ENCODE assay signal across 14 cellular contexts in the genomic region with DNA sequence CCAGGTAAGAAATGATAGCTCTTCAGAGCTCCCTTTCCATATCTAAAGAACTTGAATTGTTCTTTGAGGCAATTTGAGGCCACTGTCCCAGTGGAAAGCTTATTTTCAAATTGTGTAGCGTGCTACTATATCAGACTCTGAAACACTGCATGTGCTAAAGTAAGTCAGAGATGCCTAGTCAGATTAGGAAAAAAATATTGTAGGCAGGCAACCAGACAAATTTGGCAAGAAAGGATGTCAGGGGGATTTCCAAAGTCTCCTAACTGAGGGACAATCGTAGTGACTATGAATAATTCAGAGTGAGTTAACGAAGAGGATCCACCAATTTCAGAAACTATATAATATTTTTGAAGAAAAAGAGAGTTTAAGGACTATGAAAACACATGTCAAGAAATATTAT.
DNase-seq lines count a peak whose midpoint lies in the region; ATAC-seq and TF ChIP-seq lines count a peak whose summit lies in the region.
"Had no signal": no experiment of that assay in that cellular context is flagged by ENCODE, and none has a peak within 500 bp of the region (broad histone marks: within the 10 kb centered on the region; RNA-seq: fewer than 3 reads in every experiment).

No MANE protein-coding gene starts in this region.

- no peaks in the 10 kb centered on the region for H3K36me3 ChIP-seq in BLaER1 treated with 17β-estradiol and CSF1 and Interleukin-3, amounts not matched to agents 10 nM and 100 nM
- no peaks in the 10 kb centered on the region for H3K36me3 ChIP-seq in adrenal gland (replicated peaks in 1 of 2)

- H3K36me3 Mint-ChIP-seq in nephron (ENCODE audit: low read depth) (no peaks in the 10 kb centered on the region), progenitor cell of endocrine pancreas (ENCODE audit: insufficient read depth) (no peaks in the 10 kb centered on the region)

- H3K27ac Mint-ChIP-seq in nephron: peak overlapping the region; percentile 5 to 88 (median 57)
- no peak overlapping the region for H3K27ac Mint-ChIP-seq in progenitor cell of endocrine pancreas
- H3K27ac Mint-ChIP-seq: endodermal cell had no signal

- H3K4me3 ChIP-seq in BLaER1 treated with 17β-estradiol and CSF1 and Interleukin-3, amounts not matched to agents 10 nM and 100 nM: no peak overlapping the region
- H3K4me3 ChIP-seq in adrenal gland: no peak overlapping the region

- intact Hi-C loops in adrenal gland (cut with DNase I): no loop called here

- H3K4me2 ChIP-seq in BLaER1 treated with 17β-estradiol and CSF1 and Interleukin-3, amounts not matched to agents 10 nM and 100 nM: peak overlapping the region in 10 of 11 experiments; percentile 16 to 82 (median 60); a peak in 17 of 22 replicates

- TF ChIP-seq CTCF in adrenal gland (IDR thresholded peaks at IDR 0.05) (no peak), nephron (IDR thresholded peaks at IDR 0.05; ENCODE audit: unreplicated experiment in 3 of 3) (no peak), progenitor cell of endocrine pancreas (IDR thresholded peaks at IDR 0.05; ENCODE audit: unreplicated experiment) (no peak), GM13976 (IDR thresholded peaks at IDR 0.05; ENCODE audit: borderline replicate concordance, control extremely low read depth, extremely low read depth, insufficient read depth, missing control alignments) (no peak)

- H3K4me1 ChIP-seq in BLaER1 treated with 17β-estradiol and CSF1 and Interleukin-3, amounts not matched to agents 10 nM and 100 nM: peaks cover 57 to 99% (median 75%) of the 10 kb centered on the region in 10 experiments
- peaks cover 5 to 50% of the 10 kb centered on the region in 2 donors for H3K4me1 ChIP-seq in adrenal gland (replicated peaks in 1 of 2)
- H3K4me1 ChIP-seq: Caco-2 had no signal

- H3K27me3 Mint-ChIP-seq in nephron (ENCODE audit: low read depth): no peaks in the 10 kb centered on the region
- H3K27me3 Mint-ChIP-seq in progenitor cell of endocrine pancreas: no peaks in the 10 kb centered on the region

- DNase-seq in adrenal gland: no peak
- DNase-seq in GM19238 (ENCODE audit: insufficient read length, low spot score): no peak
- no peak for DNase-seq in G401 (ENCODE audit: low spot score)
- no peak for DNase-seq in progenitor cell of endocrine pancreas (ENCODE audit: low spot score, unreplicated experiment)
- no peak for DNase-seq in GM13976 (ENCODE audit: low spot score)
- DNase-seq: Caco-2, endodermal cell, hippocampal formation, NCI-H446 treated with DMSO at 0.1 percent for 48 hours, right cardiac atrium had no signal

- peak overlapping the region in 3 of 11 experiments; percentile 65 to 82 (median 75); a peak in 6 of 22 replicates for H3K9ac ChIP-seq in BLaER1 treated with 17β-estradiol and CSF1 and Interleukin-3, amounts not matched to agents 10 nM and 100 nM

- H3K4me1 Mint-ChIP-seq in nephron (peaks cover 36% of the 10 kb centered on the region), progenitor cell of endocrine pancreas (ENCODE audit: low read depth) (no peaks in the 10 kb centered on the region)
- H3K4me1 Mint-ChIP-seq: endodermal cell had no signal

- no peaks in the 10 kb centered on the region for H3K27me3 ChIP-seq in BLaER1 treated with 17β-estradiol and CSF1 and Interleukin-3, amounts not matched to agents 10 nM and 100 nM
- H3K27me3 ChIP-seq in adrenal gland: no peaks in the 10 kb centered on the region

- peaks cover 6 to 22% (median 17%) of the 10 kb centered on the region in 11 experiments; a peak in 16 of 22 replicates for H3K9me3 ChIP-seq in BLaER1 treated with 17β-estradiol and CSF1 and Interleukin-3, amounts not matched to agents 10 nM and 100 nM (replicated peaks in 1 of 11)
- no peaks in the 10 kb centered on the region for H3K9me3 ChIP-seq in adrenal gland (replicated peaks in 1 of 3)
- H3K9me3 ChIP-seq: Caco-2 had no signal

- H3K9me3 Mint-ChIP-seq in nephron: no peaks in the 10 kb centered on the region
- no peaks in the 10 kb centered on the region for H3K9me3 Mint-ChIP-seq in progenitor cell of endocrine pancreas (ENCODE audit: low read depth)
- H3K9me3 Mint-ChIP-seq: endodermal cell had no signal

- ATAC-seq in GM21723 (IDR thresholded peaks at IDR 0.05; ENCODE audit: unreplicated experiment): peak; percentile 29

- no peaks in the 10 kb centered on the region for H4K20me1 ChIP-seq in BLaER1 treated with 17β-estradiol and CSF1 and Interleukin-3, amounts not matched to agents 10 nM and 100 nM

- 40 to 61% (median 49%) methylated on average over 2 to 3 of the region's 3 CpGs for WGBS in adrenal gland, 4 donors

- in situ Hi-C loops in G401 (cut with HindIII; ENCODE audit: low sequenced_read_pairs) (no loop called here), GM13976 (cut with MboI; ENCODE audit: low sequenced_read_pairs, unreplicated experiment) (no loop called here)

- H3K4me3 Mint-ChIP-seq in nephron (no peak overlapping the region), progenitor cell of endocrine pancreas (ENCODE audit: low read depth) (no peak overlapping the region)
- H3K4me3 Mint-ChIP-seq: endodermal cell had no signal

- peak overlapping the region in 10 of 11 experiments; percentile 74 to 96 (median 88); a peak in 17 of 22 replicates for H3K27ac ChIP-seq in BLaER1 treated with 17β-estradiol and CSF1 and Interleukin-3, amounts not matched to agents 10 nM and 100 nM
- H3K27ac ChIP-seq in adrenal gland: peak overlapping the region in 3 of 5 donors; percentile 7 to 76 (median 46)
- H3K27ac ChIP-seq: VCaP had no signal

- TF ChIP-seq POLR2A in adrenal gland (IDR thresholded peaks at IDR 0.05): no peak
